8 cellular contexts compared by ENCODE assay signal in the genomic region with DNA sequence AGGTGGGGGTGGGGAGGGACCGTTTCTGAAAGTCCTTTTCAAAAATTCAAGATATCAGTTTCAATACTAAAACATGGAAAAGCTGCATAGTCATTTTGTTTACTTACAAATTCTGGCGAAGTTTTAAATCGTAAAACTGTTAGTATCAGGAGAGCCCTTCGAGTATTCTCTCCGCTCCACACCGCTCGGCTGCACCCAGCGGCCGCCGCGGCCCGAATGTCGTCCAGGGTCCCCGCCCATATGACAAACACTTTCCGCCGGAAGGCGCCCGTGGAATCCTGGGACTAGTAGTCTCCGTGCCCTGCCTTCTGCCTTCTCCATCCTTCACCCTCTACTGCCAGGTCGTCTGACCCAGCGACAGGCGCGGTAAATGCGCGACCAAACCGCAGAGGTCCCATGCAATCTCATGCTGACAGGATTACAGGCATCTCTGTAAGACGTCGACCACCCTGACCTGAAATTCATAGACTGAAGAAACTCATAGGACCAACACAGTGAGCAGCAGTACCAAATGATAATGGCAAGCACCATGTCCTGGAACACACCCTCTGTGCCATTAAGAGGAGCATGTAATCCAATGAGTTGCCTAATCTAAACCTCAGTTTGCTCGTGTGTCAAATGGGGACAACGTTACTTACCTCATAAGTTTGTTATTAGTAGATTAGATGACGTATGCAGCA. TPM values are rescaled to one million over a fixed set of nuclear protein-coding genes. Genes with fewer than 3 reads are reported as not detected.
A peak's percentile ranks its signal among the peaks of the same experiment; 100 is the strongest.
DNase-seq lines count a peak whose midpoint lies in the region; ATAC-seq and TF ChIP-seq lines count a peak whose summit lies in the region.

Gene TOR1AIP2, minus strand, starts transcription at position 218 of the 680 bp plus-strand sequence. CDS start 25,138 bp downstream, outside the sequence.

- ATAC-seq in DND-41 (ENCODE audit: insufficient read depth, low read depth) (peak; percentile 79), GM21786 (IDR thresholded peaks at IDR 0.05; ENCODE audit: unreplicated experiment) (peak; percentile 64), natural killer cell (peak; percentile 55 to 68 (median 58))
- peak; percentile 78 for ATAC-seq in activated T-helper 17 cell treated with anti-CD3 and anti-CD28 coated beads, Interleukin-2, amount 50 U/mL, for 72 hours (replicated peaks)
- peak; percentile 79 for ATAC-seq in stimulated activated naive CD8-positive, alpha-beta T cell treated with anti-CD3 and anti-CD28 coated beads, Interleukin-15, Interleukin-2, amounts not matched to agents 100 U/mL and 50 U/mL, for 24 hours

- H3K36me3 Mint-ChIP-seq in activated T-helper 17 cell treated with anti-CD3 and anti-CD28 coated beads, Interleukin-2, amount 50 U/mL, for 72 hours (ENCODE audit: low read depth): peaks cover 64% of the 10 kb centered on the region
- H3K36me3 Mint-ChIP-seq in natural killer cell: peaks cover 7% of the 10 kb centered on the region

- H3K9me3 Mint-ChIP-seq in activated T-helper 17 cell treated with anti-CD3 and anti-CD28 coated beads, Interleukin-2, amount 50 U/mL, for 72 hours: no peaks in the 10 kb centered on the region
- H3K9me3 Mint-ChIP-seq in natural killer cell: no peaks in the 10 kb centered on the region

- peak within 1 kb of the TSS; percentile 70 for H3K27ac ChIP-seq in DND-41 (ENCODE audit: low read length)
- H3K27ac ChIP-seq in KOPT-K1 (ENCODE audit: low read depth, low read length, poor library complexity, severe bottlenecking): peak within 1 kb of the TSS; percentile 54
- peak within 1 kb of the TSS; percentile 63 for H3K27ac ChIP-seq in RWPE1

- peak within 1 kb of the TSS; percentile 65 for H3K9ac ChIP-seq in DND-41 (ENCODE audit: low read depth, low read length)

- H3K4me1 ChIP-seq in DND-41 (ENCODE audit: insufficient read depth, low read length): peaks cover 53% of the 10 kb centered on the region

- peaks cover 9% of the 10 kb centered on the region; the same call in 1 of the 2 replicates for H4K20me1 ChIP-seq in DND-41 (ENCODE audit: insufficient read depth, low read length)

- H3K4me2 ChIP-seq in DND-41 (ENCODE audit: insufficient read depth, low read length): peak within 1 kb of the TSS; percentile 98

- H2AFZ ChIP-seq in DND-41 (ENCODE audit: low read depth, low read length): peak within 1 kb of the TSS; percentile 98

- CTCF ChIA-PET in RWPE1 (lab: Yijun Ruan, JAX): no interaction called here

- no peaks in the 10 kb centered on the region for H3K9me3 ChIP-seq in DND-41 (ENCODE audit: insufficient read depth, low read length, severe bottlenecking)
- H3K9me3 ChIP-seq in KOPT-K1 (ENCODE audit: insufficient read depth, low read length, poor library complexity, severe bottlenecking): no peaks in the 10 kb centered on the region

- H3K4me3 ChIP-seq in DND-41 (ENCODE audit: low read depth in 1 of 2, low read length in 2 of 2) (peak within 1 kb of the TSS; percentile 93), fibroblast of mammary gland (ENCODE audit: control insufficient read depth, low read depth, low read length) (peak within 1 kb of the TSS; percentile 89)

- peak; percentile 19 for TF ChIP-seq CTCF in DND-41 (IDR thresholded peaks at IDR 0.05; ENCODE audit: borderline replicate concordance, extremely low read depth, low read length, poor library complexity, severe bottlenecking)
- no peak for TF ChIP-seq CTCF in RWPE1 (conservative IDR thresholded peaks at IDR 0.05; ENCODE audit: low read depth)
- no peak for TF ChIP-seq CTCF in fibroblast of mammary gland (conservative IDR thresholded peaks at IDR 0.05; ENCODE audit: control insufficient read depth, insufficient read depth, low read depth, low read length)
- no peak for TF ChIP-seq CTCF in natural killer cell (IDR thresholded peaks at IDR 0.05)

- peaks cover 70% of the 10 kb centered on the region for H3K79me2 ChIP-seq in DND-41 (ENCODE audit: insufficient read depth, low read length)

- peaks cover 32% of the 10 kb centered on the region for H3K36me3 ChIP-seq in DND-41 (ENCODE audit: insufficient read depth, low read length)
- peaks cover 36% of the 10 kb centered on the region for H3K36me3 ChIP-seq in KOPT-K1 (ENCODE audit: insufficient read depth, low read length)

- H3K27me3 Mint-ChIP-seq in activated T-helper 17 cell treated with anti-CD3 and anti-CD28 coated beads, Interleukin-2, amount 50 U/mL, for 72 hours: no peaks in the 10 kb centered on the region
- no peaks in the 10 kb centered on the region for H3K27me3 Mint-ChIP-seq in natural killer cell (ENCODE audit: low read depth in 2 of 2)

- peak within 1 kb of the TSS; percentile 96 for H3K4me3 Mint-ChIP-seq in activated T-helper 17 cell treated with anti-CD3 and anti-CD28 coated beads, Interleukin-2, amount 50 U/mL, for 72 hours
- H3K4me3 Mint-ChIP-seq in natural killer cell: peak within 1 kb of the TSS; percentile 93

- no peaks in the 10 kb centered on the region for H3K27me3 ChIP-seq in DND-41 (ENCODE audit: insufficient read depth, low read length, poor library complexity)

- DNase-seq in DND-41 (peak; percentile 87), RWPE1 (ENCODE audit: low spot score) (peak; percentile 73), fibroblast of mammary gland (ENCODE audit: low read depth) (peak; percentile 77), natural killer cell (peak; percentile 81)
- DNase-seq in stimulated activated naive CD8-positive, alpha-beta T cell treated with anti-CD3 and anti-CD28 coated beads, Interleukin-15, Interleukin-2, amounts not matched to agents 100 U/mL and 50 U/mL, for 24 hours: peak; percentile 92

- intact Hi-C loops in natural killer cell (cut with micrococcal nuclease): no loop called here

- H3K27ac Mint-ChIP-seq in activated T-helper 17 cell treated with anti-CD3 and anti-CD28 coated beads, Interleukin-2, amount 50 U/mL, for 72 hours: peak within 1 kb of the TSS; percentile 90
- peak within 1 kb of the TSS; percentile 86 to 90 for H3K27ac Mint-ChIP-seq in natural killer cell

- peaks cover 33% of the 10 kb centered on the region for H3K4me1 Mint-ChIP-seq in activated T-helper 17 cell treated with anti-CD3 and anti-CD28 coated beads, Interleukin-2, amount 50 U/mL, for 72 hours
- H3K4me1 Mint-ChIP-seq in natural killer cell: peaks cover 43 to 49% of the 10 kb centered on the region in 2 donors

- POLR2A ChIA-PET in RWPE1 (lab: Yijun Ruan, JAX; ENCODE audit: low non-redundant PET): interaction anchor here (0.7 kb wide), 1 partner anchor 24 kb away, joined by 3 read pairs; no protein-coding TSS in a partner anchor

RNA-seq across cellular contexts. Expression of gene TOR1AIP2, which starts in this region (rescaled TPM):
- total RNA-seq in activated T-helper 17 cell treated with anti-CD3 and anti-CD28 coated beads, Interleukin-2, amount 50 U/mL, for 72 hours: 10 to 100 TPM; 63.3 to 72.9 TPM
- total RNA-seq in natural killer cell: 10 to 100 TPM; 68.6 to 74.2 (median 71.7) TPM

Comparison
In these comparisons a context has a peak if more than half of its experiments do, and no peak if none do; other contexts are left out.
1. Peak in every context shown above with its lines: DNase-seq, ATAC-seq, H3K4me3 ChIP-seq and H3K27ac ChIP-seq.